1 cellular context compared by ENCODE assay signal in genomic region chr19:6440905-6441304, GRCh38.
TF ChIP-seq lines count a peak whose summit lies in the region.

No MANE protein-coding gene starts in this region.

TF ChIP-seq in WTC11, 78 proteins besides CTCF, POLR2A, EP300 and RAD21:
- TF ChIP-seq IRF2 (CRISPR knock-in tag; IDR thresholded peaks at IDR 0.05; ENCODE audit: borderline replicate concordance, low read depth): no peak
- TF ChIP-seq ZNF219 (CRISPR knock-in tag; IDR thresholded peaks at IDR 0.05; ENCODE audit: borderline replicate concordance): no peak
- no peak for TF ChIP-seq ZNF232 (CRISPR knock-in tag; IDR thresholded peaks at IDR 0.05)
- no peak for TF ChIP-seq PRDM15 (CRISPR knock-in tag; IDR thresholded peaks at IDR 0.05)
- no peak for TF ChIP-seq HMGA2 (CRISPR knock-in tag; IDR thresholded peaks at IDR 0.05)
- TF ChIP-seq CREM (CRISPR knock-in tag; IDR thresholded peaks at IDR 0.05): no peak
- TF ChIP-seq FOXJ3 (CRISPR knock-in tag; IDR thresholded peaks at IDR 0.05; ENCODE audit: borderline replicate concordance): no peak
- TF ChIP-seq NR3C1 (CRISPR knock-in tag; conservative IDR thresholded peaks at IDR 0.05; ENCODE audit: low read depth): no peak
- no peak for TF ChIP-seq ERG (CRISPR knock-in tag; IDR thresholded peaks at IDR 0.05)
- no peak for TF ChIP-seq ZNF425 (CRISPR knock-in tag; conservative IDR thresholded peaks at IDR 0.05)
- TF ChIP-seq NFE2L1 (CRISPR knock-in tag; IDR thresholded peaks at IDR 0.05): no peak
